Comparison of ENCODE assay signal across 12 cellular contexts in the genomic region with DNA sequence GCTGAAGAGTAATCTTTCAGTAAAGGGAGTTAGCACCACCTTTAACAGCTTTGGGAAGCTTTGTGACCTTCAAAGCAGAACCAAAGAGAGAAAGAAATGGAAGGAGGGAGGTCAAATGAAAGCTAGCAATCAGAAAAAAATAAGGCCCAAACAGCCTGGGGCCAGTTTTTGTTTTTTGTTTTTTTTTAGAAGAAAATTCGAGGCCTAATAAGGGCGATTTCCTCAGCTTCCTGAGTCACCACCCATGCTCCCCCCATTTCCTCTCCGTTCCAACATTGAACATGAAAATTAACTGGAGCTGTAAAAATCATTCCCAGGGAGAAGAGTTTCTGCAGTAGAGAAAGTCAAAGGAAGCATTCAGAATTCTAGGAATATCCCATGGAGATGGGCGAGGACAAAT.
DNase-seq lines count a peak whose midpoint lies in the region; ATAC-seq and TF ChIP-seq lines count a peak whose summit lies in the region.
"Had no signal": no experiment of that assay in that cellular context is flagged by ENCODE, and none has a peak within 500 bp of the region (broad histone marks: within the 10 kb centered on the region; RNA-seq: fewer than 3 reads in every experiment).

No MANE protein-coding gene starts in this region.

- H3K4me1 Mint-ChIP-seq in activated T-cell treated with anti-CD3 and anti-CD28 coated beads, Interleukin-2, amount 50 U/mL, for 72 hours (ENCODE audit: low read depth): peaks cover 81% of the 10 kb centered on the region
- peaks cover 60% of the 10 kb centered on the region for H3K4me1 Mint-ChIP-seq in activated T-helper 2 cell treated with anti-CD3 and anti-CD28 coated beads, Interferon-gamma antibody, Interleukin-2, Interleukin-4, amounts not matched to agents 10 μg/mL and 5 μg/mL and 100 μg/mL, durations not matched to agents 14 hours and 24 hours and 36 hours (ENCODE audit: low read depth)
- peaks cover 37% of the 10 kb centered on the region for H3K4me1 Mint-ChIP-seq in Calu3 (ENCODE audit: low read depth, unreplicated experiment)

- H3K4me1 ChIP-seq in iPS-20b (ENCODE audit: insufficient read depth, low read length) (peaks cover 12% of the 10 kb centered on the region), upper lobe of right lung (peaks cover 26% of the 10 kb centered on the region)

- H3K9me3 Mint-ChIP-seq in activated T-cell treated with anti-CD3 and anti-CD28 coated beads, Interleukin-2, amount 50 U/mL, for 72 hours: no peaks in the 10 kb centered on the region
- H3K9me3 Mint-ChIP-seq in activated T-helper 2 cell treated with anti-CD3 and anti-CD28 coated beads, Interferon-gamma antibody, Interleukin-2, Interleukin-4, amounts not matched to agents 10 μg/mL and 5 μg/mL and 100 μg/mL, durations not matched to agents 14 hours and 24 hours and 36 hours: no peaks in the 10 kb centered on the region
- H3K9me3 Mint-ChIP-seq in Calu3 (ENCODE audit: low read depth, unreplicated experiment): no peaks in the 10 kb centered on the region

- ATAC-seq in activated T-cell treated with anti-CD3 and anti-CD28 coated beads, Interleukin-2, amount 50 U/mL, for 72 hours (replicated peaks in 1 of 2): no peak
- ATAC-seq in upper lobe of right lung (no peak), GM18502 (IDR thresholded peaks at IDR 0.05; ENCODE audit: poor library complexity, unreplicated experiment) (no peak)
- ATAC-seq: HCT116 had no signal

- peaks cover 0 to 3% of the 10 kb centered on the region in 2 donors for H3K36me3 Mint-ChIP-seq in activated T-cell treated with anti-CD3 and anti-CD28 coated beads, Interleukin-2, amount 50 U/mL, for 72 hours (ENCODE audit: insufficient read depth in 2 of 2)
- H3K36me3 Mint-ChIP-seq in activated T-helper 2 cell treated with anti-CD3 and anti-CD28 coated beads, Interferon-gamma antibody, Interleukin-2, Interleukin-4, amounts not matched to agents 10 μg/mL and 5 μg/mL and 100 μg/mL, durations not matched to agents 14 hours and 24 hours and 36 hours (ENCODE audit: low read depth): peaks cover 25% of the 10 kb centered on the region
- H3K36me3 Mint-ChIP-seq in Calu3 (ENCODE audit: insufficient read depth, unreplicated experiment): no peaks in the 10 kb centered on the region

- no peak for TF ChIP-seq CTCF in upper lobe of right lung (IDR thresholded peaks at IDR 0.05)
- no peak for TF ChIP-seq CTCF in Calu3 (IDR thresholded peaks at IDR 0.05; ENCODE audit: unreplicated experiment)

- intact Hi-C loops in activated T-helper 2 cell treated with anti-CD3 and anti-CD28 coated beads, Interferon-gamma antibody, Interleukin-2, Interleukin-4, amounts not matched to agents 10 μg/mL and 5 μg/mL and 100 μg/mL, durations not matched to agents 14 hours and 24 hours and 36 hours (cut with micrococcal nuclease): no loop called here
- intact Hi-C loops in upper lobe of right lung (cut with DNase I): no loop called here
- intact Hi-C loops in Calu3 (cut with micrococcal nuclease; ENCODE audit: unreplicated experiment): no loop called here

- H3K36me3 ChIP-seq in iPS-20b (ENCODE audit: insufficient read depth, low read depth, low read length) (no peaks in the 10 kb centered on the region), upper lobe of right lung (no peaks in the 10 kb centered on the region)

- no peak for DNase-seq in activated T-cell treated with anti-CD3 and anti-CD28 coated beads, Interleukin-2, amount 50 U/mL, for 72 hours
- DNase-seq in activated T-cell treated with anti-CD3 and anti-CD28 coated beads for 4 hours (no peak), upper lobe of right lung (no peak), NCI-H2107 treated with DMSO at 0.1 percent for 48 hours (lab: John Stamatoyannopoulos, UW; ENCODE audit: unreplicated experiment) (no peak), Calu3 (no peak)
- DNase-seq in activated T-helper 2 cell treated with anti-CD3 and anti-CD28 coated beads, Interferon-gamma antibody, Interleukin-2, Interleukin-4, amounts not matched to agents 10 μg/mL and 5 μg/mL and 100 μg/mL, durations not matched to agents 14 hours and 24 hours and 36 hours (ENCODE audit: low spot score): no peak
- DNase-seq: NCI-H2029; stimulated activated CD4-positive, alpha-beta T cell treated with anti-CD3 and anti-CD28 coated beads, Interleukin-4, amount 100 ng/mL, for 24 hours had no signal

- H3K27ac Mint-ChIP-seq in activated T-cell treated with anti-CD3 and anti-CD28 coated beads, Interleukin-2, amount 50 U/mL, for 72 hours: peak overlapping the region; percentile 79
- H3K27ac Mint-ChIP-seq in activated T-helper 2 cell treated with anti-CD3 and anti-CD28 coated beads, Interferon-gamma antibody, Interleukin-2, Interleukin-4, amounts not matched to agents 10 μg/mL and 5 μg/mL and 100 μg/mL, durations not matched to agents 14 hours and 24 hours and 36 hours: peak overlapping the region; percentile 89
- no peak overlapping the region for H3K27ac Mint-ChIP-seq in Calu3 (ENCODE audit: unreplicated experiment)

- H3K27me3 Mint-ChIP-seq in activated T-cell treated with anti-CD3 and anti-CD28 coated beads, Interleukin-2, amount 50 U/mL, for 72 hours (ENCODE audit: low read depth): no peaks in the 10 kb centered on the region
- no peaks in the 10 kb centered on the region for H3K27me3 Mint-ChIP-seq in activated T-helper 2 cell treated with anti-CD3 and anti-CD28 coated beads, Interferon-gamma antibody, Interleukin-2, Interleukin-4, amounts not matched to agents 10 μg/mL and 5 μg/mL and 100 μg/mL, durations not matched to agents 14 hours and 24 hours and 36 hours (ENCODE audit: low read depth)
- H3K27me3 Mint-ChIP-seq in Calu3 (ENCODE audit: unreplicated experiment): no peaks in the 10 kb centered on the region

- H3K9ac ChIP-seq in iPS-20b (ENCODE audit: low read depth, low read length): peak overlapping the region; percentile 56; the same call in 1 of the 2 replicates

- H3K27me3 ChIP-seq in iPS-20b (ENCODE audit: insufficient read depth, low read length) (no peaks in the 10 kb centered on the region), upper lobe of right lung (no peaks in the 10 kb centered on the region)

- CTCF ChIA-PET in Calu3 (lab: Charles Lee): no interaction called here

- BruUV-seq in Calu3 (replicated peaks; lab: Mats Ljungman, UMichigan): no TSS peak

- H3K4me3 Mint-ChIP-seq in activated T-cell treated with anti-CD3 and anti-CD28 coated beads, Interleukin-2, amount 50 U/mL, for 72 hours: peak overlapping the region; percentile 74 to 89
- peak overlapping the region; percentile 21 for H3K4me3 Mint-ChIP-seq in activated T-helper 2 cell treated with anti-CD3 and anti-CD28 coated beads, Interferon-gamma antibody, Interleukin-2, Interleukin-4, amounts not matched to agents 10 μg/mL and 5 μg/mL and 100 μg/mL, durations not matched to agents 14 hours and 24 hours and 36 hours (ENCODE audit: low read depth)
- no peak overlapping the region for H3K4me3 Mint-ChIP-seq in Calu3 (ENCODE audit: low read depth, unreplicated experiment)

- no peak overlapping the region for H3K27ac ChIP-seq in iPS-20b (ENCODE audit: low read length)
- peak overlapping the region; percentile 11 for H3K27ac ChIP-seq in upper lobe of right lung
- H3K27ac ChIP-seq: C4-2B had no signal

- no peak overlapping the region for H3K4me3 ChIP-seq in iPS-20b (ENCODE audit: low read length)
- H3K4me3 ChIP-seq in upper lobe of right lung: no peak overlapping the region

- H3K9me3 ChIP-seq in iPS-20b (ENCODE audit: insufficient read depth, low read depth, low read length): no peaks in the 10 kb centered on the region
- no peaks in the 10 kb centered on the region for H3K9me3 ChIP-seq in upper lobe of right lung
